28 cellular contexts compared by ENCODE assay signal in genomic region chr3:101141135-101141534, GRCh38.
"Had no signal": no experiment of that assay in that cellular context is flagged by ENCODE, and none has a peak within 500 bp of the region (broad histone marks: within the 10 kb centered on the region; RNA-seq: fewer than 3 reads in every experiment).

No MANE protein-coding gene starts in this region.

- H3K9me3 ChIP-seq: ascending aorta had no signal

- ATAC-seq: activated CD8-positive, alpha-beta memory T cell treated with anti-CD3 and anti-CD28 coated beads, Interleukin-2, amount 10 ng/mL, durations not matched to agents 7 days and 5 days had no signal

- DNase-seq: activated B cell treated with CpG ODN at 0.5 μM for 24 hours; activated CD4-positive, alpha-beta memory T cell treated with anti-CD3 and anti-CD28 coated beads, Interleukin-2, amount 10 ng/mL, durations not matched to agents 7 days and 5 days; activated CD4-positive, alpha-beta T cell treated with anti-CD3 and anti-CD28 coated beads for 1 hour; activated CD4-positive, alpha-beta T cell treated with anti-CD3 and anti-CD28 coated beads for 48 hours; activated CD8-positive, alpha-beta memory T cell treated with anti-CD3 and anti-CD28 coated beads for 24 hours; activated CD8-positive, alpha-beta memory T cell treated with anti-CD3 and anti-CD28 coated beads, Interleukin-2, amount 10 ng/mL, durations not matched to agents 7 days and 5 days; activated CD8-positive, alpha-beta memory T cell treated with anti-CD3 and anti-CD28 coated beads, Interleukin-2, amount 50 U/mL, for 48 hours; activated effector memory CD4-positive, alpha-beta T cell treated with Interleukin-2 at 50 U/mL for 16 hours; activated naive CD4-positive, alpha-beta T cell treated with anti-CD3 and anti-CD28 coated beads, Interleukin-2, amount 10 ng/mL, durations not matched to agents 7 days and 5 days; activated naive CD8-positive, alpha-beta T cell treated with anti-CD3 and anti-CD28 coated beads for 36 hours; activated T-cell treated with anti-CD3 and anti-CD28 coated beads, Interleukin-2, amount 50 U/mL, for 48 hours; amniotic stem cell; NCI-H1048; NCI-H1105 treated with DMSO at 0.1 percent for 48 hours; NCI-H1436; NCI-H1694 treated with DMSO at 0.1 percent for 48 hours; NCI-H2029; NCI-H2171; NCI-H510A; NCI-H748 treated with DMSO at 0.1 percent for 48 hours; Right ventricle myocardium superior; SW 1271; T-helper 1 cell; T-helper 2 cell; T-helper 9 cell had no signal

- H3K27ac ChIP-seq: ascending aorta, cardiac muscle cell, VCaP had no signal

- H3K36me3 ChIP-seq: ascending aorta, cardiac muscle cell had no signal

- H3K27me3 ChIP-seq: ascending aorta, cardiac muscle cell had no signal

- H3K4me1 ChIP-seq: ascending aorta had no signal

- H3K4me3 ChIP-seq: ascending aorta, cardiac muscle cell had no signal
